Comparison of ENCODE assay signal across 26 cellular contexts in genomic region chr16:78562156-78562555, GRCh38.
A peak's percentile ranks its signal among the peaks of the same experiment; 100 is the strongest.
DNase-seq lines count a peak whose midpoint lies in the region; ATAC-seq, FAIRE-seq and TF ChIP-seq lines count a peak whose summit lies in the region.
"Had no signal": no experiment of that assay in that cellular context is flagged by ENCODE, and none has a peak within 500 bp of the region (broad histone marks: within the 10 kb centered on the region; RNA-seq: fewer than 3 reads in every experiment).

No MANE protein-coding gene starts in this region.

- H3K9me3 ChIP-seq in small intestine (ENCODE audit: control insufficient read depth, low read depth), result no peaks in the 10 kb centered on the region
- H3K9me3 ChIP-seq: A549, BE2C, HAP-1 had no signal

- no peak overlapping the region for H3K27ac Mint-ChIP-seq in natural killer cell treated with Interleukin-12 subunit alpha and Interleukin-12 subunit beta and Interleukin-15 and Interleukin-18, amount 100 ng/mL, for 72 hours
- H3K27ac Mint-ChIP-seq in natural killer cell (no peak overlapping the region), glutamatergic neuron (ENCODE audit: unreplicated experiment) (peak overlapping the region; percentile 63)
- no peak overlapping the region for H3K27ac Mint-ChIP-seq in effector memory CD8-positive, alpha-beta T cell
- H3K27ac Mint-ChIP-seq: CD14-positive monocyte; CD4-positive, alpha-beta T cell; CD8-positive, alpha-beta memory T cell; GM23338 had no signal

- H3K4me3 ChIP-seq in small intestine (ENCODE audit: low read depth in 1 of 2, low read length in 2 of 2), result no peak overlapping the region
- H3K4me3 ChIP-seq: A549; BLaER1 treated with 17β-estradiol and CSF1 and Interleukin-3, amounts not matched to agents 10 nM and 100 nM; GM12878; GM23338; HAP-1 had no signal

- ATAC-seq in natural killer cell treated with Interleukin-12 subunit alpha and Interleukin-12 subunit beta and Interleukin-15 and Interleukin-18, amount 100 ng/mL, for 72 hours, result peak; percentile 20 to 36
- no peak for ATAC-seq in natural killer cell
- no peak for ATAC-seq in effector memory CD8-positive, alpha-beta T cell (replicated peaks)
- ATAC-seq: A549, GM12878, GM23338 had no signal

- no peaks in the 10 kb centered on the region for H3K36me3 Mint-ChIP-seq in natural killer cell treated with Interleukin-12 subunit alpha and Interleukin-12 subunit beta and Interleukin-15 and Interleukin-18, amount 100 ng/mL, for 72 hours
- H3K36me3 Mint-ChIP-seq in natural killer cell (no peaks in the 10 kb centered on the region), glutamatergic neuron (ENCODE audit: unreplicated experiment) (peaks cover 5% of the 10 kb centered on the region)
- no peaks in the 10 kb centered on the region for H3K36me3 Mint-ChIP-seq in effector memory CD8-positive, alpha-beta T cell (ENCODE audit: insufficient read depth)
- H3K36me3 Mint-ChIP-seq: CD14-positive monocyte had no signal

- TF ChIP-seq CTCF in natural killer cell (IDR thresholded peaks at IDR 0.05) (no peak), glutamatergic neuron (IDR thresholded peaks at IDR 0.05; ENCODE audit: partially characterized antibody, unreplicated experiment) (no peak)

- peaks cover 0 to 8% of the 10 kb centered on the region in 2 donors for H3K4me1 Mint-ChIP-seq in natural killer cell treated with Interleukin-12 subunit alpha and Interleukin-12 subunit beta and Interleukin-15 and Interleukin-18, amount 100 ng/mL, for 72 hours (ENCODE audit: low read depth in 2 of 2)
- peaks cover 8% of the 10 kb centered on the region in 2 donors for H3K4me1 Mint-ChIP-seq in natural killer cell
- peaks cover 12% of the 10 kb centered on the region for H3K4me1 Mint-ChIP-seq in glutamatergic neuron (ENCODE audit: low read depth, unreplicated experiment)
- peaks cover 8 to 12% of the 10 kb centered on the region in 2 donors for H3K4me1 Mint-ChIP-seq in effector memory CD8-positive, alpha-beta T cell (ENCODE audit: low read depth in 2 of 2)
- H3K4me1 Mint-ChIP-seq: GM23338 had no signal

- H3K4me1 ChIP-seq in small intestine (ENCODE audit: control insufficient read depth in 2 of 2, insufficient read depth in 1 of 2, low read depth in 1 of 2, low read length in 1 of 2), result no peaks in the 10 kb centered on the region
- H3K4me1 ChIP-seq: A549, BE2C, HAP-1 had no signal

- intact Hi-C loops in natural killer cell (cut with micrococcal nuclease), result no loop called here

- no peaks in the 10 kb centered on the region for H3K9me3 Mint-ChIP-seq in natural killer cell treated with Interleukin-12 subunit alpha and Interleukin-12 subunit beta and Interleukin-15 and Interleukin-18, amount 100 ng/mL, for 72 hours
- H3K9me3 Mint-ChIP-seq in natural killer cell (no peaks in the 10 kb centered on the region), glutamatergic neuron (ENCODE audit: unreplicated experiment) (no peaks in the 10 kb centered on the region)
- H3K9me3 Mint-ChIP-seq in effector memory CD8-positive, alpha-beta T cell, result peaks cover 0 to 3% of the 10 kb centered on the region in 2 donors
- H3K9me3 Mint-ChIP-seq: CD4-positive, alpha-beta T cell; CD8-positive, alpha-beta memory T cell had no signal

- H3K27me3 Mint-ChIP-seq in natural killer cell treated with Interleukin-12 subunit alpha and Interleukin-12 subunit beta and Interleukin-15 and Interleukin-18, amount 100 ng/mL, for 72 hours, result no peaks in the 10 kb centered on the region
- H3K27me3 Mint-ChIP-seq in natural killer cell (ENCODE audit: low read depth in 2 of 2) (no peaks in the 10 kb centered on the region), glutamatergic neuron (ENCODE audit: unreplicated experiment) (no peaks in the 10 kb centered on the region)
- no peaks in the 10 kb centered on the region for H3K27me3 Mint-ChIP-seq in effector memory CD8-positive, alpha-beta T cell
- H3K27me3 Mint-ChIP-seq: CD4-positive, alpha-beta T cell; CD8-positive, alpha-beta memory T cell had no signal

- FAIRE-seq in small intestine (lab: Jason Lieb, UNC), result no peak
- FAIRE-seq: A549, D721Med, GM12878, GM19239, H54 had no signal

- no peaks in the 10 kb centered on the region for H3K27me3 ChIP-seq in small intestine (ENCODE audit: control insufficient read depth in 2 of 2, insufficient read depth in 2 of 2, low read length in 2 of 2)
- H3K27me3 ChIP-seq: BE2C; BLaER1 treated with 17β-estradiol and CSF1 and Interleukin-3, amounts not matched to agents 10 nM and 100 nM had no signal

- no peaks in the 10 kb centered on the region for H3K36me3 ChIP-seq in small intestine (ENCODE audit: control insufficient read depth in 2 of 2, insufficient read depth in 2 of 2, low read length in 2 of 2)
- H3K36me3 ChIP-seq: BE2C; BLaER1 treated with 17β-estradiol and CSF1 and Interleukin-3, amounts not matched to agents 10 nM and 100 nM; HAP-1 had no signal

- no peak overlapping the region for H3K27ac ChIP-seq in small intestine (ENCODE audit: low read depth in 1 of 2, low read length in 1 of 2)
- H3K27ac ChIP-seq: A549; BLaER1 treated with 17β-estradiol and CSF1 and Interleukin-3, amounts not matched to agents 10 nM and 100 nM had no signal

- H3K4me3 Mint-ChIP-seq in natural killer cell treated with Interleukin-12 subunit alpha and Interleukin-12 subunit beta and Interleukin-15 and Interleukin-18, amount 100 ng/mL, for 72 hours, result no peak overlapping the region
- H3K4me3 Mint-ChIP-seq in natural killer cell (no peak overlapping the region), glutamatergic neuron (ENCODE audit: unreplicated experiment) (no peak overlapping the region)
- no peak overlapping the region for H3K4me3 Mint-ChIP-seq in effector memory CD8-positive, alpha-beta T cell
- H3K4me3 Mint-ChIP-seq: CD14-positive monocyte; CD4-positive, alpha-beta T cell; CD8-positive, alpha-beta memory T cell; GM23338 had no signal

- DNase-seq in natural killer cell treated with Interleukin-12 subunit alpha and Interleukin-12 subunit beta and Interleukin-15 and Interleukin-18, amount 100 ng/mL, for 72 hours (ENCODE audit: low spot score), result no peak
- DNase-seq in natural killer cell, result no peak
- peak; percentile 41 for DNase-seq in astrocyte of the hippocampus (ENCODE audit: low read depth, low spot score)
- no peak for DNase-seq in glutamatergic neuron
- DNase-seq in small intestine, result no peak
- no peak for DNase-seq in effector CD8-positive, alpha-beta T cell (lab: John Stamatoyannopoulos, UW)
- DNase-seq in effector memory CD8-positive, alpha-beta T cell, result no peak
- DNase-seq: 8988T; ACHN; AML-193; BE2C; CD4-positive, alpha-beta T cell; CD8-positive, alpha-beta memory T cell; DMS 273 treated with DMSO at 0.1 percent for 48 hours; DMS79; EL; GDM1 had no signal

- 84 to 95% (median 89%) methylated on average over 6 of the region's 6 CpGs for WGBS in small intestine, 3 donors

Comparison
In these comparisons a context has a peak if more than half of its experiments do, and no peak if none do; other contexts are left out.
1. ATAC-seq: peak in natural killer cell treated with Interleukin-12 subunit alpha and Interleukin-12 subunit beta and Interleukin-15 and Interleukin-18, amount 100 ng/mL, for 72 hours (2 of 2); none in natural killer cell (0 of 3) and effector memory CD8-positive, alpha-beta T cell (single experiment).